In genomic region chr1:8666394-8667167, GRCh38 we compare ENCODE assay signal across 13 cellular contexts.
DNase-seq lines count a peak whose midpoint lies in the region; ATAC-seq and TF ChIP-seq lines count a peak whose summit lies in the region.
"Had no signal": no experiment of that assay in that cellular context is flagged by ENCODE, and none has a peak within 500 bp of the region (broad histone marks: within the 10 kb centered on the region; RNA-seq: fewer than 3 reads in every experiment).

No MANE protein-coding gene starts in this region.

- peak overlapping the region; percentile 48 for H3K4ac ChIP-seq in trophoblast cell (ENCODE audit: low read depth, low read length)

- no peak overlapping the region for H3K18ac ChIP-seq in trophoblast cell (ENCODE audit: low read length)

- peaks cover 2% of the 10 kb centered on the region for H3K79me1 ChIP-seq in trophoblast cell (ENCODE audit: low read length)

- H4K91ac ChIP-seq in trophoblast cell (ENCODE audit: low read depth, low read length) = no peak overlapping the region

- no peak for TF ChIP-seq CTCF in testis (IDR thresholded peaks at IDR 0.05)

- H3K36me3 ChIP-seq in trophoblast cell (ENCODE audit: control insufficient read depth in 1 of 2, insufficient read depth in 2 of 2, low read length in 2 of 2) (no peaks in the 10 kb centered on the region), testis (ENCODE audit: low read depth, missing control alignments) (no peaks in the 10 kb centered on the region)
- H3K36me3 ChIP-seq: neutrophil, vagina had no signal

- no peaks in the 10 kb centered on the region for H3K27me3 Mint-ChIP-seq in central memory CD8-positive, alpha-beta T cell

- H3K9me3 Mint-ChIP-seq in central memory CD8-positive, alpha-beta T cell = no peaks in the 10 kb centered on the region

- H3K23ac ChIP-seq in trophoblast cell (ENCODE audit: low read length) = no peak overlapping the region

- H4K8ac ChIP-seq in trophoblast cell (ENCODE audit: low read depth, low read length) = no peak overlapping the region

- no peak overlapping the region for H4K12ac ChIP-seq in trophoblast cell (ENCODE audit: low read depth, low read length)

- peak; percentile 10 for ATAC-seq in central memory CD8-positive, alpha-beta T cell (replicated peaks; ENCODE audit: extremely low read depth, poor library complexity, severe bottlenecking)
- ATAC-seq in GM18861 (IDR thresholded peaks at IDR 0.05; ENCODE audit: unreplicated experiment) (no peak), GM18909 (IDR thresholded peaks at IDR 0.05; ENCODE audit: poor library complexity, unreplicated experiment) (no peak)

- H3K4me1 ChIP-seq in trophoblast cell (ENCODE audit: control insufficient read depth in 1 of 2, insufficient read depth in 2 of 2, low read length in 2 of 2) (peaks cover 8 to 23% of the 10 kb centered on the region in 2 experiments), testis (peaks cover 27% of the 10 kb centered on the region)

- no CpG with 5 or more reads among the region's 4 CpGs for WGBS in trophoblast cell (ENCODE audit: extremely low coverage, insufficient coverage, insufficient read length)
- 59 to 69% methylated on average over 4 of the region's 4 CpGs for WGBS in testis, 2 donors

- H3K27ac ChIP-seq in trophoblast cell (ENCODE audit: low read depth, low read length) = no peak overlapping the region
- H3K27ac ChIP-seq in testis = no peak overlapping the region
- H3K27ac ChIP-seq: neutrophil, vagina had no signal

- TF ChIP-seq POLR2A in testis (IDR thresholded peaks at IDR 0.05) = no peak

- H3K14ac ChIP-seq in trophoblast cell (ENCODE audit: low read length) = no peak overlapping the region

- H3K79me2 ChIP-seq in trophoblast cell (ENCODE audit: control insufficient read depth, insufficient read depth, low read length, poor library complexity) = peaks cover 6% of the 10 kb centered on the region

- no peak overlapping the region for H3K27ac Mint-ChIP-seq in central memory CD8-positive, alpha-beta T cell (ENCODE audit: low read depth)

- no peak overlapping the region for H3K4me3 Mint-ChIP-seq in central memory CD8-positive, alpha-beta T cell

- no peak overlapping the region for H2AFZ ChIP-seq in trophoblast cell (ENCODE audit: insufficient read depth, low read length, poor library complexity)

- no peak overlapping the region for H2AK5ac ChIP-seq in trophoblast cell (ENCODE audit: low read length)

- no peak overlapping the region for H2BK12ac ChIP-seq in trophoblast cell (ENCODE audit: low read length)

- H3K9ac ChIP-seq in trophoblast cell (ENCODE audit: low read length) = no peak overlapping the region

- no peak overlapping the region for H2BK120ac ChIP-seq in trophoblast cell (ENCODE audit: insufficient read depth, low read length, poor library complexity)

- no peaks in the 10 kb centered on the region for H3K36me3 Mint-ChIP-seq in central memory CD8-positive, alpha-beta T cell (ENCODE audit: insufficient read depth)

- intact Hi-C loops in testis (cut with DNase I; ENCODE audit: low total_unique reads) = no loop called here

- H3K4me3 ChIP-seq in GM08714 (ENCODE audit: low read length) (peak overlapping the region; percentile 42; the same call in 1 of the 2 replicates), trophoblast cell (ENCODE audit: low read depth, low read length) (no peak overlapping the region), testis (no peak overlapping the region)
- H3K4me3 ChIP-seq: vagina had no signal

- peaks cover 16% of the 10 kb centered on the region for H3K4me1 Mint-ChIP-seq in central memory CD8-positive, alpha-beta T cell

- peak; percentile 47 for DNase-seq in NCI-H146 treated with DMSO at 0.1 percent for 48 hours (lab: John Stamatoyannopoulos, UW; ENCODE audit: unreplicated experiment)
- DNase-seq in central memory CD8-positive, alpha-beta T cell (ENCODE audit: low spot score in 2 of 2) = no peak
- peak in 1 of 2 donors; percentile 56 for DNase-seq in trophoblast cell
- DNase-seq in testis = no peak
- DNase-seq: activated CD4-positive, CD25-positive, alpha-beta regulatory T cell treated with anti-CD3 and anti-CD28 coated beads, Interleukin-2, amount 50 U/mL, for 72 hours; activated naive CD4-positive, alpha-beta T cell treated with anti-CD3 and anti-CD28 coated beads, Interleukin-2, amount 50 U/mL, for 16 hours; DND-41; effector CD8-positive, alpha-beta T cell had no signal

- H3K27me3 ChIP-seq in trophoblast cell (ENCODE audit: insufficient read depth, low read length) (no peaks in the 10 kb centered on the region), testis (no peaks in the 10 kb centered on the region)
- H3K27me3 ChIP-seq: neutrophil, vagina had no signal

- H3K4me2 ChIP-seq in trophoblast cell (ENCODE audit: low read length) = no peak overlapping the region

- no peak overlapping the region for H2BK5ac ChIP-seq in trophoblast cell (ENCODE audit: low read depth, low read length, poor library complexity)

- no peaks in the 10 kb centered on the region for H3K9me3 ChIP-seq in trophoblast cell (ENCODE audit: insufficient read depth, low read depth, low read length)
- no peaks in the 10 kb centered on the region for H3K9me3 ChIP-seq in testis
- H3K9me3 ChIP-seq: neutrophil, vagina had no signal
